ENCODE assay signal across 1 cellular context in the genomic region with DNA sequence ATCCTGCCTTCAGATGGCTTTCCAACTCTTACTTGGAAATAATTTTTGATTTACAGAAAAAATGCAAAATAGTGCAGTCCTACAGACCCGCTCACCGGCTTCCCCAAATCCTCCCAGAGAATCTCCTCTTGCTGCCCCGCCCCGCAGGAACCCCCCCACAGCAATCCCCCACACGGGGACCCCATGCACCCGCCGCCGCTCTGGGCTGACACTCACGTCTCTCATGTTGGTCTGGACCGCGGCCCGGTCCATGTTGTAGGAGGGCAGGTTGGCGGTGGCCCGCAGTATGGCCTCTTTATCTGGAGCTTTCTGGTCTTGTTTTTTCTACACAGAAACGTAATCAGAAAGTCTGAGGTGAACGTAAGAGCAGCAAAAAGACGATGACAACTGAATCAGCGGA.
TF ChIP-seq lines count a peak whose summit lies in the region.

No MANE protein-coding gene starts in this region.

TF ChIP-seq in K562, 482 proteins besides CTCF, POLR2A, EP300 and RAD21:
- TF ChIP-seq SAP30 (IDR thresholded peaks at IDR 0.05; ENCODE audit: borderline replicate concordance, insufficient read depth, low read depth, low read length, poor library complexity, severe bottlenecking) (no peak), ZBTB11 (CRISPR knock-in tag; IDR thresholded peaks at IDR 0.05) (no peak), MTF1 (CRISPR knock-in tag; IDR thresholded peaks at IDR 0.05; ENCODE audit: borderline replicate concordance) (no peak), RBM25 (IDR thresholded peaks at IDR 0.05; ENCODE audit: low read depth, low read length, severe bottlenecking) (no peak), STAT5B (CRISPR knock-in tag; IDR thresholded peaks at IDR 0.05) (no peak), MCM7 (IDR thresholded peaks at IDR 0.05) (no peak), POU5F1 (IDR thresholded peaks at IDR 0.05; ENCODE audit: borderline replicate concordance, low read depth, low read length, partially characterized antibody) (no peak), MEF2D (tag; conservative IDR thresholded peaks at IDR 0.05; ENCODE audit: low read depth) (no peak), MTA1 (IDR thresholded peaks at IDR 0.05; ENCODE audit: borderline replicate concordance) (no peak), MECOM (CRISPR knock-in tag; IDR thresholded peaks at IDR 0.05) (no peak), EZH2 (IDR thresholded peaks at IDR 0.05; ENCODE audit: borderline replicate concordance, low read depth, low read length) (no peak)
- TF ChIP-seq, protein P1, sequence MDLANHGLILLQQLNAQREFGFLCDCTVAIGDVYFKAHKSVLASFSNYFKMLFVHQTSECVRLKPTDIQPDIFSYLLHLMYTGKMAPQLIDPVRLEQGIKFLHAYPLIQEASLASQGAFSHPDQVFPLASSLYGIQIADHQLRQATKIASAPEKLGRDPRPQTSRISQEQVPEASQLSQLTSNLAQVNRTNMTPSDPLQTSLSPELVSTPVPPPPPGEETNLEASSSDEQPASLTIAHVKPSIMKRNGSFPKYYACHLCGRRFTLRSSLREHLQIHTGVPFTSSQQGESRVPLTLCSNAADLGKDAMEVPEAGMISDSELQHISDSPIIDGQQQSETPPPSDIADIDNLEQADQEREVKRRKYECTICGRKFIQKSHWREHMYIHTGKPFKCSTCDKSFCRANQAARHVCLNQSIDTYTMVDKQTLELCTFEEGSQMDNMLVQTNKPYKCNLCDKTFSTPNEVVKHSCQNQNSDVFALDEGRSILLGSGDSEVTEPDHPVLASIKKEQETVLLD (IDR thresholded peaks at IDR 0.05): no peak
